In genomic region chr14:93984987-93985410, GRCh38 we compare ENCODE assay signal across 9 cellular contexts. TPM values are rescaled to one million over a fixed set of nuclear protein-coding genes. Genes with fewer than 3 reads are reported as not detected.
DNase-seq lines count a peak whose midpoint lies in the region; ATAC-seq and TF ChIP-seq lines count a peak whose summit lies in the region.
"Had no signal": no experiment of that assay in that cellular context is flagged by ENCODE, and none has a peak within 500 bp of the region (broad histone marks: within the 10 kb centered on the region; RNA-seq: fewer than 3 reads in every experiment).

No MANE protein-coding gene starts in this region.

- no peaks in the 10 kb centered on the region for H3K9me3 Mint-ChIP-seq in Caco-2 (ENCODE audit: unreplicated experiment)
- H3K9me3 Mint-ChIP-seq: stimulated activated naive CD8-positive, alpha-beta T cell treated with anti-CD3 and anti-CD28 coated beads, Interleukin-15, Interleukin-2, amounts not matched to agents 100 ng/mL and 50 ng/mL, for 24 hours had no signal

- CTCF ChIA-PET in Caco-2 (lab: Charles Lee), result interaction anchor here (0.6 to 1.0 kb wide), 2 partner anchors 15 to 17 kb away, joined by 4 to 5 read pairs; no protein-coding TSS in a partner anchor

- H3K27ac Mint-ChIP-seq in Caco-2 (ENCODE audit: unreplicated experiment), result no peak overlapping the region
- H3K27ac Mint-ChIP-seq: stimulated activated naive CD8-positive, alpha-beta T cell treated with anti-CD3 and anti-CD28 coated beads, Interleukin-15, Interleukin-2, amounts not matched to agents 100 ng/mL and 50 ng/mL, for 24 hours had no signal

- H3K4me3 Mint-ChIP-seq in Caco-2 (ENCODE audit: unreplicated experiment), result no peak overlapping the region
- H3K4me3 Mint-ChIP-seq: stimulated activated naive CD8-positive, alpha-beta T cell treated with anti-CD3 and anti-CD28 coated beads, Interleukin-15, Interleukin-2, amounts not matched to agents 100 ng/mL and 50 ng/mL, for 24 hours had no signal

- DNase-seq in Caco-2, result peak; percentile 67
- DNase-seq in LHCN-M2 (ENCODE audit: low read depth), result peak; percentile 44
- peak; percentile 82 for DNase-seq in cerebellar cortex (ENCODE audit: low spot score)
- peak; percentile 75 for DNase-seq in myocyte (ENCODE audit: low read depth)
- no peak for DNase-seq in activated CD4-positive, alpha-beta T cell treated with anti-CD3 and anti-CD28 coated beads, Interleukin-2, amount 50 U/mL, for 4 hours
- DNase-seq in CD1c-positive myeloid dendritic cell (ENCODE audit: extremely low spot score), result no peak

- no peaks in the 10 kb centered on the region for H3K9me3 ChIP-seq in Caco-2

- H3K4me1 Mint-ChIP-seq in Caco-2 (ENCODE audit: low read depth, unreplicated experiment), result no peaks in the 10 kb centered on the region

- H3K4me1 ChIP-seq in Caco-2, result peaks cover 9% of the 10 kb centered on the region

- intact Hi-C loops in Caco-2 (cut with micrococcal nuclease; ENCODE audit: unreplicated experiment), result loop anchor here (1.0 kb wide), 1 partner anchor 16 kb away; no protein-coding TSS in a partner anchor

- peak; percentile 37 to 47 for TF ChIP-seq CTCF in Caco-2 (IDR thresholded peaks at IDR 0.05; ENCODE audit: insufficient read depth in 1 of 2, low read depth in 1 of 2, low read length in 1 of 2, severe bottlenecking in 1 of 2, unreplicated experiment in 1 of 2)

- BruUV-seq in Caco-2 (replicated peaks; lab: Mats Ljungman, UMichigan), result no TSS peak

- H3K36me3 ChIP-seq in Caco-2 (ENCODE audit: control insufficient read depth, insufficient read depth, low read length), result no peaks in the 10 kb centered on the region

- POLR2A ChIA-PET in Caco-2 (lab: Charles Lee), result no interaction called here

- H3K27me3 Mint-ChIP-seq in Caco-2 (ENCODE audit: insufficient read depth, unreplicated experiment), result no peaks in the 10 kb centered on the region

- no peaks in the 10 kb centered on the region for H3K27me3 ChIP-seq in Caco-2 (replicated peaks; ENCODE audit: control insufficient read depth, insufficient read depth, low read length)

- ATAC-seq in GM21528 (IDR thresholded peaks at IDR 0.05; ENCODE audit: low FRiP score, unreplicated experiment) (no peak), HG03354 (IDR thresholded peaks at IDR 0.05; ENCODE audit: poor library complexity, severe bottlenecking, unreplicated experiment) (no peak)

- no peak overlapping the region for H3K4me3 ChIP-seq in Caco-2 (ENCODE audit: low read depth, low read length)

- no peaks in the 10 kb centered on the region for H3K36me3 Mint-ChIP-seq in Caco-2 (ENCODE audit: insufficient read depth, unreplicated experiment)

RNA-seq across cellular contexts. Expression of gene ASB2, which starts 8.6 kb away (rescaled TPM):
- total RNA-seq in Caco-2 (2022) (0.21 TPM in 1 of 2 replicates, not detected in the other), LHCN-M2 (2014; rRNA removed) (0.40 TPM in 1 of 2 replicates, not detected in the other), myocyte (0.73 and 8.9 TPM in 2 replicates)
- polyA plus RNA-seq in LHCN-M2 (2012), result not detected
- polyA plus RNA-seq in myocyte (2012), result 1.5 TPM

RNA-seq across cellular contexts. Expression of gene CCDC197, which starts 12.1 kb away (rescaled TPM):
- total RNA-seq in Caco-2 (2022) (not detected in 2 replicates), LHCN-M2 (2014; rRNA removed) (not detected in 2 replicates), myocyte (not detected in 2 replicates)
- not detected for polyA plus RNA-seq in LHCN-M2 (2012)
- polyA plus RNA-seq in myocyte (2012), result not detected

RNA-seq across cellular contexts. Expression of gene OTUB2, which starts 41.1 kb away (rescaled TPM):
- total RNA-seq in Caco-2 (2022) (1.2 TPM in 2 replicates), LHCN-M2 (2014; rRNA removed) (0.45 and 0.69 TPM in 2 replicates), myocyte (0.48 and 1.1 TPM in 2 replicates)
- 0.87 TPM for polyA plus RNA-seq in LHCN-M2 (2012)
- polyA plus RNA-seq in myocyte (2012), result 1.7 TPM

RNA-seq across cellular contexts. Expression of gene FAM181A, which starts 57.9 kb away (rescaled TPM):
- total RNA-seq in Caco-2 (2022) (not detected in 2 replicates), LHCN-M2 (2014; rRNA removed) (not detected in 2 replicates), myocyte (not detected in 2 replicates)
- polyA plus RNA-seq in LHCN-M2 (2012), result not detected
- polyA plus RNA-seq in myocyte (2012), result not detected

Comparison
In these comparisons a context has a peak if more than half of its experiments do, and no peak if none do; other contexts are left out.
1. DNase-seq: peak in Caco-2 (2 of 2), LHCN-M2 (single experiment), cerebellar cortex (single experiment) and myocyte (single experiment); none in activated CD4-positive, alpha-beta T cell treated with anti-CD3 and anti-CD28 coated beads, Interleukin-2, amount 50 U/mL, for 4 hours (0 of 2) and CD1c-positive myeloid dendritic cell (single experiment).